In genomic region chr12:22037952-22038351, GRCh38 we compare ENCODE assay signal across 1 cellular context.
TF ChIP-seq lines count a peak whose summit lies in the region.

No MANE protein-coding gene starts in this region.

TF ChIP-seq in K562, 482 proteins besides CTCF, POLR2A, EP300 and RAD21:
- TF ChIP-seq TBL1XR1 (IDR thresholded peaks at IDR 0.05; ENCODE audit: low read length in 2 of 2): no peak
- TF ChIP-seq EZH2 (IDR thresholded peaks at IDR 0.05; ENCODE audit: borderline replicate concordance, low read depth, low read length): no peak
- no peak for TF ChIP-seq RERE (CRISPR knock-in tag; IDR thresholded peaks at IDR 0.05; ENCODE audit: borderline replicate concordance)
- TF ChIP-seq GTF2E2 (tag; IDR thresholded peaks at IDR 0.05): no peak
- TF ChIP-seq CHD4 (IDR thresholded peaks at IDR 0.05; ENCODE audit: insufficient read depth, insufficient replicate concordance, low read depth, low read length, poor library complexity, severe bottlenecking): no peak
- TF ChIP-seq CREB5 (CRISPR knock-in tag; IDR thresholded peaks at IDR 0.05): no peak
- TF ChIP-seq, protein P1, sequence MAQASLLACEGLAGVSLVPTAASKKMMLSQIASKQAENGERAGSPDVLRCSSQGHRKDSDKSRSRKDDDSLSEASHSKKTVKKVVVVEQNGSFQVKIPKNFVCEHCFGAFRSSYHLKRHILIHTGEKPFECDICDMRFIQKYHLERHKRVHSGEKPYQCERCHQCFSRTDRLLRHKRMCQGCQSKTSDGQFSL (CRISPR knock-in tag; IDR thresholded peaks at IDR 0.05): no peak
- TF ChIP-seq, protein P1 (tag; IDR thresholded peaks at IDR 0.05): no peak
- TF ChIP-seq CREB1 (IDR thresholded peaks at IDR 0.05): no peak
- no peak for TF ChIP-seq CREB1 (CRISPR knock-in tag; IDR thresholded peaks at IDR 0.05)
- TF ChIP-seq CEBPB (tag; IDR thresholded peaks at IDR 0.05): no peak
- no peak for TF ChIP-seq ZKSCAN3 (CRISPR knock-in tag; IDR thresholded peaks at IDR 0.05)
- TF ChIP-seq CXXC5 (CRISPR knock-in tag; IDR thresholded peaks at IDR 0.05): no peak
- TF ChIP-seq ZNF184 (CRISPR knock-in tag; IDR thresholded peaks at IDR 0.05): no peak
- TF ChIP-seq IRF2 (CRISPR knock-in tag; IDR thresholded peaks at IDR 0.05): no peak
- no peak for TF ChIP-seq ZNF655 (CRISPR knock-in tag; IDR thresholded peaks at IDR 0.05)
- TF ChIP-seq ZNF586 (CRISPR knock-in tag; conservative IDR thresholded peaks at IDR 0.05): no peak
- TF ChIP-seq ARNT (IDR thresholded peaks at IDR 0.05): no peak
- TF ChIP-seq, protein P2, sequence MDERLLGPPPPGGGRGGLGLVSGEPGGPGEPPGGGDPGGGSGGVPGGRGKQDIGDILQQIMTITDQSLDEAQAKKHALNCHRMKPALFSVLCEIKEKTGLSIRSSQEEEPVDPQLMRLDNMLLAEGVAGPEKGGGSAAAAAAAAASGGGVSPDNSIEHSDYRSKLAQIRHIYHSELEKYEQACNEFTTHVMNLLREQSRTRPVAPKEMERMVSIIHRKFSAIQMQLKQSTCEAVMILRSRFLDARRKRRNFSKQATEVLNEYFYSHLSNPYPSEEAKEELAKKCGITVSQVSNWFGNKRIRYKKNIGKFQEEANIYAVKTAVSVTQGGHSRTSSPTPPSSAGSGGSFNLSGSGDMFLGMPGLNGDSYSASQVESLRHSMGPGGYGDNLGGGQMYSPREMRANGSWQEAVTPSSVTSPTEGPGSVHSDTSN (CRISPR knock-in tag; IDR thresholded peaks at IDR 0.05; ENCODE audit: low read depth): no peak
- TF ChIP-seq, protein P2 (tag; conservative IDR thresholded peaks at IDR 0.05; ENCODE audit: low read depth): no peak
- no peak for TF ChIP-seq ATF6 (CRISPR knock-in tag; IDR thresholded peaks at IDR 0.05)
